8 cellular contexts compared by ENCODE assay signal in the genomic region with DNA sequence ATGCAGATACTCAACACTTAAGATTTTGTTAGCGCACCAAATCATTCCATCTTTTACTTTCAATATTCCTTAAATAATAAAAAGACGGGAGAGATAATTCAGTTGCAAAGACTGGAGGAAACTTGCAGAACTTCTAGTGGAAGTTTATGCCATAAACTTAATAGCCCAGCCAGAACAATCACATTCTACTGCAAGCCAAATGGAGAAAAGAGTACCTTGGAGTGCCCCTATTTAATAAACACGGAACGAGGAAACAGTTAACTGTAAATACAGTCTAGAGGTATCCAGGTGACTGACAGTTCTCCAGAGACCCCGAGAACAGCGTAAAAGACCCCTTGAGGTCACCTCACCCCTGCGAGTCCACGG. TPM values are rescaled to one million over a fixed set of nuclear protein-coding genes. Genes with fewer than 3 reads are reported as not detected.
A peak's percentile ranks its signal among the peaks of the same experiment; 100 is the strongest.
DNase-seq lines count a peak whose midpoint lies in the region; ATAC-seq and TF ChIP-seq lines count a peak whose summit lies in the region.

No MANE protein-coding gene starts in this region.

- DNase-seq in CD8-positive, alpha-beta T cell: no peak
- no peak for DNase-seq in LNCaP clone FGC (ENCODE audit: low read depth)
- DNase-seq in natural killer cell treated with Interleukin-12 subunit alpha and Interleukin-12 subunit beta and Interleukin-15 and Interleukin-18, amount 100 ng/mL, for 72 hours (ENCODE audit: low spot score): no peak
- no peak for DNase-seq in activated CD8-positive, alpha-beta memory T cell treated with anti-CD3 and anti-CD28 coated beads, Interleukin-2, amount 50 U/mL, for 48 hours
- DNase-seq in NCI-H1436 (lab: John Stamatoyannopoulos, UW): no peak

- no peaks in the 10 kb centered on the region for H3K36me3 ChIP-seq in CD8-positive, alpha-beta T cell (ENCODE audit: insufficient read depth, low read length)
- no peaks in the 10 kb centered on the region for H3K36me3 ChIP-seq in ectodermal cell (ENCODE audit: control insufficient read depth, insufficient read depth, low read length)

- CTCF ChIA-PET in CD8-positive, alpha-beta T cell (lab: Charles Lee): no interaction called here

- no peaks in the 10 kb centered on the region for H3K9me3 ChIP-seq in CD8-positive, alpha-beta T cell (ENCODE audit: low read length)
- no peaks in the 10 kb centered on the region for H3K9me3 ChIP-seq in ectodermal cell (ENCODE audit: control insufficient read depth, low read length)

- intact Hi-C loops in CD8-positive, alpha-beta T cell (cut with DNase I, micrococcal nuclease): loop anchor here (1.0 to 10.0 kb wide), 10 partner anchors 332 to 1978 kb away; a partner anchor contains a TSS

- no peaks in the 10 kb centered on the region for H3K27me3 ChIP-seq in CD8-positive, alpha-beta T cell (ENCODE audit: insufficient read depth, low read length)
- H3K27me3 ChIP-seq in ectodermal cell (ENCODE audit: control insufficient read depth, insufficient read depth, low read length, poor library complexity, severe bottlenecking): no peaks in the 10 kb centered on the region

- H3K4me3 ChIP-seq in CD8-positive, alpha-beta T cell (ENCODE audit: low read depth, low read length): peak overlapping the region; percentile 94
- H3K4me3 ChIP-seq in LNCaP clone FGC (ENCODE audit: low read depth, low read length) (peak overlapping the region; percentile 95), ectodermal cell (ENCODE audit: insufficient read depth, low read depth, low read length) (peak overlapping the region; percentile 97)

- H3K27ac Mint-ChIP-seq in CD8-positive, alpha-beta T cell: peak overlapping the region; percentile 98
- H3K27ac Mint-ChIP-seq in natural killer cell treated with Interleukin-12 subunit alpha and Interleukin-12 subunit beta and Interleukin-15 and Interleukin-18, amount 100 ng/mL, for 72 hours: peak overlapping the region; percentile 94 to 98

- ATAC-seq in CD8-positive, alpha-beta T cell: peak; percentile 13
- ATAC-seq in GM21515 (IDR thresholded peaks at IDR 0.05; ENCODE audit: unreplicated experiment) (peak; percentile 20), GM19397 (IDR thresholded peaks at IDR 0.05; ENCODE audit: unreplicated experiment) (no peak)
- ATAC-seq in natural killer cell treated with Interleukin-12 subunit alpha and Interleukin-12 subunit beta and Interleukin-15 and Interleukin-18, amount 100 ng/mL, for 72 hours: no peak

- no peak for TF ChIP-seq CTCF in CD8-positive, alpha-beta T cell (IDR thresholded peaks at IDR 0.05)
- TF ChIP-seq CTCF in LNCaP clone FGC (IDR thresholded peaks at IDR 0.05; ENCODE audit: control insufficient read depth, extremely low read depth, insufficient read depth): no peak

- peak overlapping the region; percentile 89 for H3K27ac ChIP-seq in CD8-positive, alpha-beta T cell (ENCODE audit: low read depth, low read length)
- H3K27ac ChIP-seq in ectodermal cell (ENCODE audit: insufficient read depth, low read depth, low read length, poor library complexity, severe bottlenecking): no peak overlapping the region

- peaks cover 49% of the 10 kb centered on the region for H3K4me1 Mint-ChIP-seq in CD8-positive, alpha-beta T cell (ENCODE audit: low read depth)
- H3K4me1 Mint-ChIP-seq in natural killer cell treated with Interleukin-12 subunit alpha and Interleukin-12 subunit beta and Interleukin-15 and Interleukin-18, amount 100 ng/mL, for 72 hours (ENCODE audit: low read depth in 2 of 2): peaks cover 18 to 27% of the 10 kb centered on the region in 2 donors

- 6 to 10% methylated on average over 7 to 8 of the region's 8 CpGs for WGBS in ectodermal cell, 2 experiments

- H3K27me3 Mint-ChIP-seq in CD8-positive, alpha-beta T cell (ENCODE audit: low read depth): no peaks in the 10 kb centered on the region
- peaks cover 0 to 2% of the 10 kb centered on the region in 2 donors for H3K27me3 Mint-ChIP-seq in natural killer cell treated with Interleukin-12 subunit alpha and Interleukin-12 subunit beta and Interleukin-15 and Interleukin-18, amount 100 ng/mL, for 72 hours

- H3K9me3 Mint-ChIP-seq in CD8-positive, alpha-beta T cell: no peaks in the 10 kb centered on the region
- no peaks in the 10 kb centered on the region for H3K9me3 Mint-ChIP-seq in natural killer cell treated with Interleukin-12 subunit alpha and Interleukin-12 subunit beta and Interleukin-15 and Interleukin-18, amount 100 ng/mL, for 72 hours

- POLR2A ChIA-PET in CD8-positive, alpha-beta T cell (lab: Charles Lee): no interaction called here

- H3K36me3 Mint-ChIP-seq in CD8-positive, alpha-beta T cell: peaks cover 14% of the 10 kb centered on the region
- no peaks in the 10 kb centered on the region for H3K36me3 Mint-ChIP-seq in natural killer cell treated with Interleukin-12 subunit alpha and Interleukin-12 subunit beta and Interleukin-15 and Interleukin-18, amount 100 ng/mL, for 72 hours

- peaks cover 27% of the 10 kb centered on the region for H3K4me1 ChIP-seq in CD8-positive, alpha-beta T cell (ENCODE audit: insufficient read depth, low read length)
- peaks cover 3% of the 10 kb centered on the region for H3K4me1 ChIP-seq in ectodermal cell (ENCODE audit: control insufficient read depth, insufficient read depth, low read length)

- H3K4me3 Mint-ChIP-seq in CD8-positive, alpha-beta T cell: peak overlapping the region; percentile 91
- H3K4me3 Mint-ChIP-seq in natural killer cell treated with Interleukin-12 subunit alpha and Interleukin-12 subunit beta and Interleukin-15 and Interleukin-18, amount 100 ng/mL, for 72 hours: peak overlapping the region; percentile 92

RNA-seq across cellular contexts. Expression of a gene that starts 0.6 kb away (rescaled TPM):
- total RNA-seq in CD8-positive, alpha-beta T cell: 1 to 10 TPM; 1.8 to 2.1 TPM
- polyA plus RNA-seq in ectodermal cell (2013, experiment 1 of 4): 15.5 TPM
- polyA plus RNA-seq in ectodermal cell (2013, experiment 2 of 4): 18.0 TPM
- 12.7 TPM for polyA plus RNA-seq in ectodermal cell (2013, experiment 3 of 4)
- polyA plus RNA-seq in ectodermal cell (2013, experiment 4 of 4): 13.7 TPM
- total RNA-seq in natural killer cell treated with Interleukin-12 subunit alpha and Interleukin-12 subunit beta and Interleukin-15 and Interleukin-18, amount 100 ng/mL, for 72 hours: 10 to 100 TPM in 1 of 2 donors, 1 to 10 TPM in 1; 9.3 to 14.1 TPM

Comparison
In these comparisons a context has a peak if more than half of its experiments do, and no peak if none do; other contexts are left out.
1. ATAC-seq: peak in CD8-positive, alpha-beta T cell (single experiment) and GM21515 (single experiment); none in natural killer cell treated with Interleukin-12 subunit alpha and Interleukin-12 subunit beta and Interleukin-15 and Interleukin-18, amount 100 ng/mL, for 72 hours (0 of 2) and GM19397 (single experiment).
2. Peak in every context shown above with its lines, with median percentiles within 50 percentile points of each other: H3K4me3 ChIP-seq.